Comparison of ENCODE assay signal across 30 cellular contexts in genomic region chr10:99805190-99805589, GRCh38.
"Had no signal": no experiment of that assay in that cellular context is flagged by ENCODE, and none has a peak within 500 bp of the region (broad histone marks: within the 10 kb centered on the region; RNA-seq: fewer than 3 reads in every experiment).

No MANE protein-coding gene starts in this region.

- H3K4me1 ChIP-seq: body of pancreas, breast epithelium had no signal

- DNase-seq: activated B cell treated with CpG ODN at 0.5 μM for 24 hours; activated CD4-positive, alpha-beta memory T cell treated with anti-CD3 and anti-CD28 coated beads for 36 hours; activated CD4-positive, alpha-beta T cell treated with anti-CD3 and anti-CD28 coated beads for 4 hours; activated CD4-positive, alpha-beta T cell treated with anti-CD3 and anti-CD28 coated beads, Interleukin-2, amount 10 ng/mL, durations not matched to agents 24 days and 14 days; activated CD4-positive, alpha-beta T cell treated with anti-CD3 and anti-CD28 coated beads, Interleukin-2, amount 50 U/mL, for 1 hour; activated CD4-positive, alpha-beta T cell treated with anti-CD3 and anti-CD28 coated beads, Interleukin-2, amount 50 U/mL, for 4 hours; activated CD4-positive, CD25-positive, alpha-beta regulatory T cell treated with anti-CD3 and anti-CD28 coated beads, Interleukin-2, amount 50 U/mL, for 72 hours; activated CD8-positive, alpha-beta memory T cell treated with anti-CD3 and anti-CD28 coated beads, Interleukin-2, amount 50 U/mL, for 4 hours; activated CD8-positive, alpha-beta T cell treated with anti-CD3 and anti-CD28 coated beads for 36 hours; activated effector memory CD4-positive, alpha-beta T cell treated with anti-CD3 and anti-CD28 coated beads, Interleukin-2, amount 50 U/mL, for 16 hours; activated gamma-delta T cell treated with Interleukin-2 at 50 U/mL for 16 hours; activated naive CD4-positive, alpha-beta T cell; activated naive CD4-positive, alpha-beta T cell treated with anti-CD3 and anti-CD28 coated beads, Interleukin-2, amount 10 ng/mL, durations not matched to agents 7 days and 5 days; activated naive CD8-positive, alpha-beta T cell treated with anti-CD3 and anti-CD28 coated beads for 36 hours; activated T-cell treated with anti-CD3 and anti-CD28 coated beads for 4 hours; activated T-cell treated with anti-CD3 and anti-CD28 coated beads, Interleukin-2, amount 50 U/mL, for 1 hour; activated T-cell treated with anti-CD3 and anti-CD28 coated beads, Interleukin-2, amount 50 U/mL, for 4 hours; activated T-cell treated with anti-CD3 and anti-CD28 coated beads, Interleukin-2, amount 50 U/mL, for 72 hours; aorta; body of pancreas; brain microvascular endothelial cell; central memory CD4-positive, alpha-beta T cell; T-helper 1 cell; T-helper 2 cell; T-helper 9 cell had no signal

- ATAC-seq: activated CD8-positive, alpha-beta T cell treated with anti-CD3 and anti-CD28 coated beads for 36 hours; activated T-cell treated with anti-CD3 and anti-CD28 coated beads, Interleukin-2, amount 50 U/mL, for 4 hours; activated T-cell treated with anti-CD3 and anti-CD28 coated beads, Interleukin-2, amount 50 U/mL, for 72 hours; activated T-helper 17 cell treated with anti-CD3 and anti-CD28 coated beads, Interleukin-2, amount 50 U/mL, for 72 hours; body of pancreas had no signal

- H3K9me3 ChIP-seq: body of pancreas, breast epithelium had no signal

- H3K4me3 ChIP-seq: body of pancreas, breast epithelium had no signal

- H3K27ac ChIP-seq: body of pancreas, brain microvascular endothelial cell, breast epithelium, VCaP had no signal

- H3K36me3 ChIP-seq: brain microvascular endothelial cell, breast epithelium had no signal

- H3K27me3 ChIP-seq: body of pancreas, brain microvascular endothelial cell, breast epithelium had no signal

- FAIRE-seq: astrocyte, TTC549 had no signal
